10 cellular contexts compared by ENCODE assay signal in genomic region chr14:77980475-77981321, GRCh38.
DNase-seq lines count a peak whose midpoint lies in the region; ATAC-seq lines count a peak whose summit lies in the region.
"Had no signal": no experiment of that assay in that cellular context is flagged by ENCODE, and none has a peak within 500 bp of the region (broad histone marks: within the 10 kb centered on the region; RNA-seq: fewer than 3 reads in every experiment).

No MANE protein-coding gene starts in this region.

- H3K4me1 Mint-ChIP-seq in activated CD8-positive, alpha-beta memory T cell treated with anti-CD3 and anti-CD28 coated beads, Interleukin-2, amount 10 ng/mL, durations not matched to agents 7 days and 5 days = peaks cover 6% of the 10 kb centered on the region

- no peaks in the 10 kb centered on the region for H3K36me3 ChIP-seq in ectodermal cell (ENCODE audit: control insufficient read depth, insufficient read depth, low read length)
- no peaks in the 10 kb centered on the region for H3K36me3 ChIP-seq in mucosa of rectum (ENCODE audit: control insufficient read depth in 2 of 2, insufficient read depth in 2 of 2, low read length in 2 of 2)
- H3K36me3 ChIP-seq: MG63 had no signal

- no peak overlapping the region for H3K4me3 Mint-ChIP-seq in activated CD8-positive, alpha-beta memory T cell treated with anti-CD3 and anti-CD28 coated beads, Interleukin-2, amount 10 ng/mL, durations not matched to agents 7 days and 5 days

- no peaks in the 10 kb centered on the region for H3K9me3 Mint-ChIP-seq in activated CD8-positive, alpha-beta memory T cell treated with anti-CD3 and anti-CD28 coated beads, Interleukin-2, amount 10 ng/mL, durations not matched to agents 7 days and 5 days (ENCODE audit: low read depth)

- DNase-seq in stimulated activated CD4-positive, alpha-beta T cell treated with anti-CD3 and anti-CD28 coated beads, Interleukin-15, amount 100 ng/mL, for 24 hours = peak; percentile 15
- DNase-seq in stimulated activated CD4-positive, alpha-beta T cell treated with anti-CD3 and anti-CD28 coated beads, Interleukin-2, amount 100 ng/mL, for 48 hours = no peak
- DNase-seq in glomerular visceral epithelial cell (ENCODE audit: extremely low spot score) (no peak), kidney glomerular epithelial cell (lab: John Stamatoyannopoulos, UW) (no peak), cerebellar cortex (ENCODE audit: low spot score) (no peak)
- DNase-seq in activated CD8-positive, alpha-beta memory T cell treated with anti-CD3 and anti-CD28 coated beads, Interleukin-2, amount 10 ng/mL, durations not matched to agents 7 days and 5 days = no peak
- DNase-seq: MG63 had no signal

- peak overlapping the region; percentile 43 for H3K4me3 ChIP-seq in ectodermal cell (ENCODE audit: insufficient read depth, low read depth, low read length)
- H3K4me3 ChIP-seq in mucosa of rectum (ENCODE audit: low read length in 2 of 2) = peak overlapping the region; percentile 46 to 63
- H3K4me3 ChIP-seq: MG63 had no signal

- H3K9me3 ChIP-seq in ectodermal cell (ENCODE audit: control insufficient read depth, low read length) (no peaks in the 10 kb centered on the region), mucosa of rectum (ENCODE audit: control insufficient read depth in 2 of 2, low read length in 2 of 2) (no peaks in the 10 kb centered on the region)
- H3K9me3 ChIP-seq: MG63 had no signal

- H3K36me3 Mint-ChIP-seq in activated CD8-positive, alpha-beta memory T cell treated with anti-CD3 and anti-CD28 coated beads, Interleukin-2, amount 10 ng/mL, durations not matched to agents 7 days and 5 days = no peaks in the 10 kb centered on the region

- H3K27ac ChIP-seq in ectodermal cell (ENCODE audit: insufficient read depth, low read depth, low read length, poor library complexity, severe bottlenecking) = no peak overlapping the region
- no peak overlapping the region for H3K27ac ChIP-seq in mucosa of rectum (ENCODE audit: low read depth in 2 of 2, low read length in 2 of 2)
- H3K27ac ChIP-seq: epithelial cell of prostate had no signal

- no peaks in the 10 kb centered on the region for H3K4me1 ChIP-seq in ectodermal cell (ENCODE audit: control insufficient read depth, insufficient read depth, low read length)
- H3K4me1 ChIP-seq in mucosa of rectum (ENCODE audit: control insufficient read depth in 2 of 2, insufficient read depth in 2 of 2, low read length in 2 of 2) = peaks cover 0 to 2% of the 10 kb centered on the region in 2 donors

- H3K27me3 Mint-ChIP-seq in activated CD8-positive, alpha-beta memory T cell treated with anti-CD3 and anti-CD28 coated beads, Interleukin-2, amount 10 ng/mL, durations not matched to agents 7 days and 5 days = peaks cover 29% of the 10 kb centered on the region

- no peak overlapping the region for H3K27ac Mint-ChIP-seq in activated CD8-positive, alpha-beta memory T cell treated with anti-CD3 and anti-CD28 coated beads, Interleukin-2, amount 10 ng/mL, durations not matched to agents 7 days and 5 days

- no peak for ATAC-seq in activated CD8-positive, alpha-beta memory T cell treated with anti-CD3 and anti-CD28 coated beads, Interleukin-2, amount 10 ng/mL, durations not matched to agents 7 days and 5 days

- H3K27me3 ChIP-seq in ectodermal cell (ENCODE audit: control insufficient read depth, insufficient read depth, low read length, poor library complexity, severe bottlenecking) (peaks cover 17% of the 10 kb centered on the region), mucosa of rectum (ENCODE audit: control insufficient read depth in 2 of 2, insufficient read depth in 2 of 2, low read length in 2 of 2) (no peaks in the 10 kb centered on the region)
- H3K27me3 ChIP-seq: MG63 had no signal

- 9 to 12% methylated on average over 45 of the region's 45 CpGs for WGBS in ectodermal cell, 2 experiments

- CTCF ChIA-PET in activated CD8-positive, alpha-beta memory T cell treated with anti-CD3 and anti-CD28 coated beads, Interleukin-2, amount 10 ng/mL, durations not matched to agents 7 days and 5 days (lab: Charles Lee) = no interaction called here

- peak overlapping the region in 1 of 2 donors; percentile 17 for H3K9ac ChIP-seq in mucosa of rectum (ENCODE audit: low read depth in 1 of 2, low read length in 2 of 2)
